28 cellular contexts compared by ENCODE assay signal in the genomic region with DNA sequence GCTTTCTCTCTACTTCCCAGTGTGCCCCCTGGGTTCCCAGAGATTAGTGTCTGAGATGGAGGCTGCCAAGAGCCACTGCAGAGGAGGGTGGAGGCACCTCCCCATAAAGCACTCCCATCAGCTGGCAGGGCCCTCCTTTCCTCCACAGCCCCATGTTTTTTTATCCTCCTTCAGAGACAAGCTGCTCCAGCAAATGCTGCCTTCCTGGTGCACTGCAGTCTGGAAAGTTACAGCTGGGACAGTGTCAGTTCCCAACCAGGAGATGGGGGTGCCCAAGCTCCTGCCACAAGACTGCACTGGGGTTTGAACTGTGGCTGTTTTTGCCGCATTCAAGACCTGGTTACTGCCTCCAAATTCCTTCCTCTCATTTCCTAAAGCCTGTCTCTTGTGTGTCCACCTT.
"Had no signal": no experiment of that assay in that cellular context is flagged by ENCODE, and none has a peak within 500 bp of the region (broad histone marks: within the 10 kb centered on the region; RNA-seq: fewer than 3 reads in every experiment).

No MANE protein-coding gene starts in this region.

- H3K27me3 ChIP-seq: ascending aorta, cardiac muscle cell, thyroid gland, upper lobe of left lung, vagina had no signal

- H3K9me3 Mint-ChIP-seq: activated CD4-positive, alpha-beta memory T cell treated with anti-CD3 and anti-CD28 coated beads, Interleukin-2, amount 10 ng/mL, durations not matched to agents 7 days and 5 days; activated CD4-positive, alpha-beta T cell treated with anti-CD3 and anti-CD28 coated beads, Interleukin-2, amount 10 ng/mL, durations not matched to agents 24 days and 14 days; activated naive CD4-positive, alpha-beta T cell treated with anti-CD3 and anti-CD28 coated beads, Interleukin-2, amount 10 ng/mL, durations not matched to agents 7 days and 5 days; activated naive CD8-positive, alpha-beta T cell treated with anti-CD3 and anti-CD28 coated beads, Interleukin-2, amount 10 ng/mL, durations not matched to agents 7 days and 5 days; activated T-cell treated with anti-CD3 and anti-CD28 coated beads, Interleukin-2, amount 50 U/mL, for 24 hours; brain; endodermal cell; memory B cell; stimulated activated memory B cell treated with anti-CD40 and anti-IgM and Interleukin-4, amounts not matched to agents 10 μg/mL and 1 μg/mL and 100 μg/mL, for 72 hours had no signal

- H3K27ac Mint-ChIP-seq: activated CD4-positive, alpha-beta memory T cell treated with anti-CD3 and anti-CD28 coated beads, Interleukin-2, amount 10 ng/mL, durations not matched to agents 7 days and 5 days; activated CD4-positive, alpha-beta T cell treated with anti-CD3 and anti-CD28 coated beads, Interleukin-2, amount 10 ng/mL, durations not matched to agents 24 days and 14 days; activated naive CD4-positive, alpha-beta T cell treated with anti-CD3 and anti-CD28 coated beads, Interleukin-2, amount 10 ng/mL, durations not matched to agents 7 days and 5 days; activated naive CD8-positive, alpha-beta T cell treated with anti-CD3 and anti-CD28 coated beads, Interleukin-2, amount 10 ng/mL, durations not matched to agents 7 days and 5 days; activated T-cell treated with anti-CD3 and anti-CD28 coated beads, Interleukin-2, amount 50 U/mL, for 24 hours; endodermal cell; immature natural killer cell; memory B cell; naive thymus-derived CD8-positive, alpha-beta T cell; progenitor cell of endocrine pancreas; stimulated activated memory B cell treated with anti-CD40 and anti-IgM and Interleukin-4, amounts not matched to agents 10 μg/mL and 1 μg/mL and 100 μg/mL, for 72 hours; stimulated activated naive CD8-positive, alpha-beta T cell treated with anti-CD3 and anti-CD28 coated beads, Interleukin-15, amount 100 ng/mL, for 72 hours had no signal

- H3K4me1 Mint-ChIP-seq: activated CD4-positive, alpha-beta memory T cell treated with anti-CD3 and anti-CD28 coated beads, Interleukin-2, amount 10 ng/mL, durations not matched to agents 7 days and 5 days; activated CD4-positive, alpha-beta T cell treated with anti-CD3 and anti-CD28 coated beads, Interleukin-2, amount 10 ng/mL, durations not matched to agents 24 days and 14 days; activated naive CD4-positive, alpha-beta T cell treated with anti-CD3 and anti-CD28 coated beads, Interleukin-2, amount 10 ng/mL, durations not matched to agents 7 days and 5 days; activated naive CD8-positive, alpha-beta T cell treated with anti-CD3 and anti-CD28 coated beads, Interleukin-2, amount 10 ng/mL, durations not matched to agents 7 days and 5 days; immature natural killer cell; memory B cell; naive thymus-derived CD8-positive, alpha-beta T cell; stimulated activated memory B cell treated with anti-CD40 and anti-IgM and Interleukin-4, amounts not matched to agents 10 μg/mL and 1 μg/mL and 100 μg/mL, for 72 hours; stimulated activated naive CD8-positive, alpha-beta T cell treated with anti-CD3 and anti-CD28 coated beads, Interleukin-15, amount 100 ng/mL, for 72 hours had no signal

- H3K27ac ChIP-seq: ascending aorta, cardiac muscle cell, thyroid gland, upper lobe of left lung, vagina had no signal

- H3K4me3 ChIP-seq: ascending aorta, cardiac muscle cell, smooth muscle cell, thyroid gland, upper lobe of left lung, vagina had no signal

- H3K4me2 ChIP-seq: smooth muscle cell had no signal

- H3K27me3 Mint-ChIP-seq: activated CD4-positive, alpha-beta memory T cell treated with anti-CD3 and anti-CD28 coated beads, Interleukin-2, amount 10 ng/mL, durations not matched to agents 7 days and 5 days; activated naive CD4-positive, alpha-beta T cell treated with anti-CD3 and anti-CD28 coated beads, Interleukin-2, amount 10 ng/mL, durations not matched to agents 7 days and 5 days; activated T-cell treated with anti-CD3 and anti-CD28 coated beads, Interleukin-2, amount 50 U/mL, for 24 hours; progenitor cell of endocrine pancreas had no signal

- H3K36me3 Mint-ChIP-seq: activated naive CD4-positive, alpha-beta T cell treated with anti-CD3 and anti-CD28 coated beads, Interleukin-2, amount 10 ng/mL, durations not matched to agents 7 days and 5 days; activated naive CD8-positive, alpha-beta T cell treated with anti-CD3 and anti-CD28 coated beads, Interleukin-2, amount 10 ng/mL, durations not matched to agents 7 days and 5 days; brain; memory B cell; naive thymus-derived CD8-positive, alpha-beta T cell; stimulated activated memory B cell treated with anti-CD40 and anti-IgM and Interleukin-4, amounts not matched to agents 10 μg/mL and 1 μg/mL and 100 μg/mL, for 72 hours had no signal

- H3K4me3 Mint-ChIP-seq: activated CD4-positive, alpha-beta memory T cell treated with anti-CD3 and anti-CD28 coated beads, Interleukin-2, amount 10 ng/mL, durations not matched to agents 7 days and 5 days; activated CD4-positive, alpha-beta T cell treated with anti-CD3 and anti-CD28 coated beads, Interleukin-2, amount 10 ng/mL, durations not matched to agents 24 days and 14 days; activated naive CD4-positive, alpha-beta T cell treated with anti-CD3 and anti-CD28 coated beads, Interleukin-2, amount 10 ng/mL, durations not matched to agents 7 days and 5 days; activated naive CD8-positive, alpha-beta T cell treated with anti-CD3 and anti-CD28 coated beads, Interleukin-2, amount 10 ng/mL, durations not matched to agents 7 days and 5 days; activated T-cell treated with anti-CD3 and anti-CD28 coated beads, Interleukin-2, amount 50 U/mL, for 24 hours; brain; endodermal cell; immature natural killer cell; memory B cell; naive thymus-derived CD8-positive, alpha-beta T cell; stimulated activated memory B cell treated with anti-CD40 and anti-IgM and Interleukin-4, amounts not matched to agents 10 μg/mL and 1 μg/mL and 100 μg/mL, for 72 hours; stimulated activated naive CD8-positive, alpha-beta T cell treated with anti-CD3 and anti-CD28 coated beads, Interleukin-15, amount 100 ng/mL, for 72 hours had no signal

- H3K36me3 ChIP-seq: ascending aorta, cardiac muscle cell, thyroid gland, upper lobe of left lung, vagina had no signal

- H3K9me3 ChIP-seq: ascending aorta, thyroid gland, upper lobe of left lung, vagina had no signal

- DNase-seq: activated CD4-positive, alpha-beta memory T cell treated with anti-CD3 and anti-CD28 coated beads, Interleukin-2, amount 10 ng/mL, durations not matched to agents 7 days and 5 days; activated CD4-positive, alpha-beta T cell treated with anti-CD3 and anti-CD28 coated beads, Interleukin-2, amount 10 ng/mL, durations not matched to agents 24 days and 14 days; activated CD8-positive, alpha-beta memory T cell treated with anti-CD3 and anti-CD28 coated beads, Interleukin-2, amount 50 U/mL, for 48 hours; activated gamma-delta T cell; activated naive CD4-positive, alpha-beta T cell treated with anti-CD3 and anti-CD28 coated beads, Interleukin-2, amount 10 ng/mL, durations not matched to agents 7 days and 5 days; activated naive CD8-positive, alpha-beta T cell treated with anti-CD3 and anti-CD28 coated beads, Interleukin-2, amount 10 ng/mL, durations not matched to agents 7 days and 5 days; activated T-cell treated with anti-CD3 and anti-CD28 coated beads, Interleukin-2, amount 50 U/mL, for 24 hours; endodermal cell; foreskin fibroblast; head of caudate nucleus; hippocampal formation; immature natural killer cell; naive thymus-derived CD8-positive, alpha-beta T cell; stimulated activated CD4-positive, alpha-beta T cell treated with anti-CD3 and anti-CD28 coated beads, Interleukin-1b, Interleukin-23, amount 100 ng/mL, for 48 hours; stimulated activated CD4-positive, alpha-beta T cell treated with anti-CD3 and anti-CD28 coated beads, Interleukin-4, amount 100 ng/mL, for 4 hours; stimulated activated CD8-positive, alpha-beta memory T cell treated with anti-CD3 and anti-CD28 coated beads, Interleukin-4, amount 100 ng/mL, for 48 hours; stimulated activated naive CD8-positive, alpha-beta T cell treated with anti-CD3 and anti-CD28 coated beads, Interleukin-15, amount 100 ng/mL, for 72 hours; substantia nigra; thyroid gland; upper lobe of left lung had no signal

- H3K4me1 ChIP-seq: ascending aorta, thyroid gland, upper lobe of left lung, vagina had no signal
